In genomic region chr10:130805635-130806030, GRCh38 we compare ENCODE assay signal across 15 cellular contexts.
DNase-seq lines count a peak whose midpoint lies in the region; ATAC-seq and TF ChIP-seq lines count a peak whose summit lies in the region.
"Had no signal": no experiment of that assay in that cellular context is flagged by ENCODE, and none has a peak within 500 bp of the region (broad histone marks: within the 10 kb centered on the region; RNA-seq: fewer than 3 reads in every experiment).

No MANE protein-coding gene starts in this region.

- no peak overlapping the region for H3K23ac ChIP-seq in H9 (ENCODE audit: insufficient read length, low read depth, low read length)

- TF ChIP-seq POLR2A in breast epithelium (IDR thresholded peaks at IDR 0.05) = no peak

- TF ChIP-seq CTCF in H9 (conservative IDR thresholded peaks at IDR 0.05) = no peak
- TF ChIP-seq CTCF in upper lobe of right lung (IDR thresholded peaks at IDR 0.05) = no peak
- TF ChIP-seq CTCF in osteoblast (IDR thresholded peaks at IDR 0.05; ENCODE audit: extremely low read depth, low read depth, low read length) = no peak
- no peak for TF ChIP-seq CTCF in breast epithelium (IDR thresholded peaks at IDR 0.05)

- no peaks in the 10 kb centered on the region for H3K23me2 ChIP-seq in H9 (ENCODE audit: insufficient read length, low read depth, low read length, poor library complexity, severe bottlenecking)

- H3K4me1 ChIP-seq in H9 (ENCODE audit: insufficient read depth, low read length) = no peaks in the 10 kb centered on the region
- no peaks in the 10 kb centered on the region for H3K4me1 ChIP-seq in upper lobe of right lung
- no peaks in the 10 kb centered on the region for H3K4me1 ChIP-seq in osteoblast (ENCODE audit: insufficient read depth, low read length)
- no peaks in the 10 kb centered on the region for H3K4me1 ChIP-seq in breast epithelium
- H3K4me1 ChIP-seq: Caco-2 had no signal

- peaks cover 1% of the 10 kb centered on the region; the same call in 1 of the 2 replicates for H3K27me3 Mint-ChIP-seq in H9 (ENCODE audit: low read depth)

- H3K9me3 Mint-ChIP-seq in H9 = no peaks in the 10 kb centered on the region

- H2BK20ac ChIP-seq in H9 (ENCODE audit: low read depth, low read length, poor library complexity, severe bottlenecking) = no peak overlapping the region

- H3T11ph ChIP-seq in H9 (ENCODE audit: low read length) = no peak overlapping the region

- H4K8ac ChIP-seq in H9 (replicated peaks; ENCODE audit: insufficient read length, low read depth, low read length) = no peak overlapping the region

- H2AK5ac ChIP-seq in H9 (ENCODE audit: insufficient read length, low read length) = no peak overlapping the region

- no peak overlapping the region for H2BK120ac ChIP-seq in H9 (ENCODE audit: low read depth, low read length, poor library complexity, severe bottlenecking)

- no peak overlapping the region for H3K18ac ChIP-seq in H9 (ENCODE audit: insufficient read length, low read depth, low read length)

- no CpG with 5 or more reads among the region's 8 CpGs for WGBS in H9 (ENCODE audit: extremely low coverage, insufficient read length, low lambda C conversion rate)

- H3K27ac Mint-ChIP-seq in H9 = no peak overlapping the region
- H3K27ac Mint-ChIP-seq: CD8-positive, alpha-beta memory T cell had no signal

- H3K4me1 Mint-ChIP-seq in H9 = peaks cover 10 to 15% of the 10 kb centered on the region in 2 experiments
- H3K4me1 Mint-ChIP-seq: CD8-positive, alpha-beta memory T cell had no signal

- no peak overlapping the region for H3K14ac ChIP-seq in H9 (ENCODE audit: insufficient read depth, low read length)

- H3K4me2 ChIP-seq in H9 (ENCODE audit: insufficient read depth, insufficient read length, low read length) (no peak overlapping the region), osteoblast (ENCODE audit: insufficient read depth, low read length) (no peak overlapping the region)

- H3K36me3 Mint-ChIP-seq in H9 (ENCODE audit: insufficient read depth in 1 of 3, low read depth in 3 of 3) = no peaks in the 10 kb centered on the region
- H3K36me3 Mint-ChIP-seq: CD8-positive, alpha-beta memory T cell had no signal

- H3K4me3 Mint-ChIP-seq in H9 = no peak overlapping the region
- H3K4me3 Mint-ChIP-seq: CD8-positive, alpha-beta memory T cell had no signal

- H3K27me3 ChIP-seq in H9 (ENCODE audit: insufficient read depth, low read length) = no peaks in the 10 kb centered on the region
- H3K27me3 ChIP-seq in upper lobe of right lung = no peaks in the 10 kb centered on the region
- no peaks in the 10 kb centered on the region for H3K27me3 ChIP-seq in osteoblast (ENCODE audit: insufficient read depth, low read length)
- peaks cover 0 to 19% of the 10 kb centered on the region in 2 donors for H3K27me3 ChIP-seq in breast epithelium

- H3K4ac ChIP-seq in H9 (ENCODE audit: low read depth, low read length) = no peak overlapping the region

- no peaks in the 10 kb centered on the region for H3K79me1 ChIP-seq in H9 (ENCODE audit: insufficient read depth, low read depth, low read length, poor library complexity, severe bottlenecking)

- H3K4me3 ChIP-seq in upper lobe of right lung = no peak overlapping the region
- H3K4me3 ChIP-seq in osteoblast (ENCODE audit: insufficient read depth, low read length) = no peak overlapping the region
- no peak overlapping the region for H3K4me3 ChIP-seq in breast epithelium

- H3K56ac ChIP-seq in H9 (ENCODE audit: insufficient read length, low read depth, low read length) = no peak overlapping the region

- no peak overlapping the region for H4K91ac ChIP-seq in H9 (ENCODE audit: insufficient read length, low read depth, low read length)

- intact Hi-C loops in upper lobe of right lung (cut with DNase I) (no loop called here), breast epithelium (cut with DNase I; ENCODE audit: low total_unique reads) (loop anchor here (5.0 kb wide), 1 partner anchor 1077 kb away; no protein-coding TSS in a partner anchor)

- H2BK12ac ChIP-seq in H9 (ENCODE audit: insufficient read length, low read depth, low read length) = no peak overlapping the region

- no peak overlapping the region for H2BK15ac ChIP-seq in H9 (ENCODE audit: low read depth, low read length)

- H3K27ac ChIP-seq in H9 (ENCODE audit: insufficient read length, low read depth, low read length) (no peak overlapping the region), upper lobe of right lung (no peak overlapping the region), osteoblast (ENCODE audit: low read depth, low read length) (no peak overlapping the region), breast epithelium (no peak overlapping the region)
- H3K27ac ChIP-seq: 22Rv1 had no signal

- ATAC-seq in left lobe of liver (no peak), upper lobe of right lung (no peak), GM19397 (IDR thresholded peaks at IDR 0.05; ENCODE audit: unreplicated experiment) (no peak)
- ATAC-seq: HCT116, HepG2 had no signal

- H2BK5ac ChIP-seq in H9 (ENCODE audit: insufficient read length, low read length) = no peak overlapping the region

- H3K36me3 ChIP-seq in upper lobe of right lung = no peaks in the 10 kb centered on the region
- H3K36me3 ChIP-seq in osteoblast (ENCODE audit: insufficient read depth, low read length) = no peaks in the 10 kb centered on the region
- H3K36me3 ChIP-seq in breast epithelium = no peaks in the 10 kb centered on the region

- H4K20me1 ChIP-seq in H9 (ENCODE audit: control insufficient read depth, insufficient read depth, insufficient read length) = no peaks in the 10 kb centered on the region
- no peaks in the 10 kb centered on the region for H4K20me1 ChIP-seq in osteoblast (ENCODE audit: insufficient read depth, low read length)

- H3K79me2 ChIP-seq in H9 (ENCODE audit: insufficient read depth, low read length) (no peaks in the 10 kb centered on the region), osteoblast (ENCODE audit: insufficient read depth, low read length) (no peaks in the 10 kb centered on the region)

- H3K9ac ChIP-seq in H9 (ENCODE audit: extremely low read depth, insufficient read length, low read length) = no peak overlapping the region

- no peak overlapping the region for H2AFZ ChIP-seq in H9 (ENCODE audit: low read length)
- H2AFZ ChIP-seq in osteoblast (ENCODE audit: low read length) = no peak overlapping the region

- peak; percentile 24 for DNase-seq in activated CD8-positive, alpha-beta memory T cell treated with anti-CD3 and anti-CD28 coated beads for 24 hours
- no peak for DNase-seq in activated CD8-positive, alpha-beta memory T cell treated with anti-CD3 and anti-CD28 coated beads, Interleukin-2, amount 50 U/mL, for 48 hours
- peak; percentile 15 for DNase-seq in H9
- DNase-seq in left lobe of liver (ENCODE audit: low spot score) = peak; percentile 10
- DNase-seq in upper lobe of right lung = peak; percentile 20
- no peak for DNase-seq in osteoblast (ENCODE audit: insufficient read length, low spot score, missing footprints)
- no peak for DNase-seq in breast epithelium (ENCODE audit: low spot score in 2 of 2)
- DNase-seq: Caco-2; CD8-positive, alpha-beta memory T cell; DND-41; GF-D8 had no signal

- H4K5ac ChIP-seq in H9 (ENCODE audit: insufficient read length, low read depth, low read length) = no peak overlapping the region

- H3K9me3 ChIP-seq in H9 (ENCODE audit: control insufficient read depth, low read depth, low read length) (no peaks in the 10 kb centered on the region), upper lobe of right lung (no peaks in the 10 kb centered on the region), osteoblast (ENCODE audit: low read depth, low read length) (no peaks in the 10 kb centered on the region), breast epithelium (peaks cover 0 to 10% of the 10 kb centered on the region in 2 donors)
- H3K9me3 ChIP-seq: Caco-2 had no signal

Comparison
In these comparisons a context has a peak if more than half of its experiments do, and no peak if none do; other contexts are left out.
1. DNase-seq: peak in activated CD8-positive, alpha-beta memory T cell treated with anti-CD3 and anti-CD28 coated beads for 24 hours (single experiment), H9 (single experiment), left lobe of liver (single experiment) and upper lobe of right lung (single experiment); none in activated CD8-positive, alpha-beta memory T cell treated with anti-CD3 and anti-CD28 coated beads, Interleukin-2, amount 50 U/mL, for 48 hours (single experiment), osteoblast (single experiment) and breast epithelium (0 of 2).